1 cellular context compared by ENCODE assay signal in genomic region chr20:49905415-49906091, GRCh38.
TF ChIP-seq lines count a peak whose summit lies in the region.

No MANE protein-coding gene starts in this region.

TF ChIP-seq in WTC11, 78 proteins besides CTCF, POLR2A, EP300 and RAD21 (continued from another document):
- TF ChIP-seq, protein P1, sequence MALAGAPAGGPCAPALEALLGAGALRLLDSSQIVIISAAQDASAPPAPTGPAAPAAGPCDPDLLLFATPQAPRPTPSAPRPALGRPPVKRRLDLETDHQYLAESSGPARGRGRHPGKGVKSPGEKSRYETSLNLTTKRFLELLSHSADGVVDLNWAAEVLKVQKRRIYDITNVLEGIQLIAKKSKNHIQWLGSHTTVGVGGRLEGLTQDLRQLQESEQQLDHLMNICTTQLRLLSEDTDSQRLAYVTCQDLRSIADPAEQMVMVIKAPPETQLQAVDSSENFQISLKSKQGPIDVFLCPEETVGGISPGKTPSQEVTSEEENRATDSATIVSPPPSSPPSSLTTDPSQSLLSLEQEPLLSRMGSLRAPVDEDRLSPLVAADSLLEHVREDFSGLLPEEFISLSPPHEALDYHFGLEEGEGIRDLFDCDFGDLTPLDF (CRISPR knock-in tag; IDR thresholded peaks at IDR 0.05): no peak
- no peak for TF ChIP-seq HMGA2 (CRISPR knock-in tag; IDR thresholded peaks at IDR 0.05)
- TF ChIP-seq, protein P2, sequence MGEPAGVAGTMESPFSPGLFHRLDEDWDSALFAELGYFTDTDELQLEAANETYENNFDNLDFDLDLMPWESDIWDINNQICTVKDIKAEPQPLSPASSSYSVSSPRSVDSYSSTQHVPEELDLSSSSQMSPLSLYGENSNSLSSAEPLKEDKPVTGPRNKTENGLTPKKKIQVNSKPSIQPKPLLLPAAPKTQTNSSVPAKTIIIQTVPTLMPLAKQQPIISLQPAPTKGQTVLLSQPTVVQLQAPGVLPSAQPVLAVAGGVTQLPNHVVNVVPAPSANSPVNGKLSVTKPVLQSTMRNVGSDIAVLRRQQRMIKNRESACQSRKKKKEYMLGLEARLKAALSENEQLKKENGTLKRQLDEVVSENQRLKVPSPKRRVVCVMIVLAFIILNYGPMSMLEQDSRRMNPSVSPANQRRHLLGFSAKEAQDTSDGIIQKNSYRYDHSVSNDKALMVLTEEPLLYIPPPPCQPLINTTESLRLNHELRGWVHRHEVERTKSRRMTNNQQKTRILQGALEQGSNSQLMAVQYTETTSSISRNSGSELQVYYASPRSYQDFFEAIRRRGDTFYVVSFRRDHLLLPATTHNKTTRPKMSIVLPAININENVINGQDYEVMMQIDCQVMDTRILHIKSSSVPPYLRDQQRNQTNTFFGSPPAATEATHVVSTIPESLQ (CRISPR knock-in tag; IDR thresholded peaks at IDR 0.05): no peak
- TF ChIP-seq TEAD1 (CRISPR knock-in tag; IDR thresholded peaks at IDR 0.05): no peak
- TF ChIP-seq, protein P3, sequence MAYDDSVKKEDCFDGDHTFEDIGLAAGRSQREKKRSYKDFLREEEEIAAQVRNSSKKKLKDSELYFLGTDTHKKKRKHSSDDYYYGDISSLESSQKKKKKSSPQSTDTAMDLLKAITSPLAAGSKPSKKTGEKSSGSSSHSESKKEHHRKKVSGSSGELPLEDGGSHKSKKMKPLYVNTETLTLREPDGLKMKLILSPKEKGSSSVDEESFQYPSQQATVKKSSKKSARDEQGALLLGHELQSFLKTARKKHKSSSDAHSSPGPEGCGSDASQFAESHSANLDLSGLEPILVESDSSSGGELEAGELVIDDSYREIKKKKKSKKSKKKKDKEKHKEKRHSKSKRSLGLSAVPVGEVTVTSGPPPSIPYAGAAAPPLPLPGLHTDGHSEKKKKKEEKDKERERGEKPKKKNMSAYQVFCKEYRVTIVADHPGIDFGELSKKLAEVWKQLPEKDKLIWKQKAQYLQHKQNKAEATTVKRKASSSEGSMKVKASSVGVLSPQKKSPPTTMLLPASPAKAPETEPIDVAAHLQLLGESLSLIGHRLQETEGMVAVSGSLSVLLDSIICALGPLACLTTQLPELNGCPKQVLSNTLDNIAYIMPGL (CRISPR knock-in tag; IDR thresholded peaks at IDR 0.05): no peak
- TF ChIP-seq ERG (CRISPR knock-in tag; IDR thresholded peaks at IDR 0.05): no peak
- TF ChIP-seq NFYB (CRISPR knock-in tag; conservative IDR thresholded peaks at IDR 0.05; ENCODE audit: low read depth): no peak
- no peak for TF ChIP-seq ZBTB21 (CRISPR knock-in tag; IDR thresholded peaks at IDR 0.05; ENCODE audit: borderline replicate concordance)
- no peak for TF ChIP-seq FOXP1 (CRISPR knock-in tag; IDR thresholded peaks at IDR 0.05; ENCODE audit: borderline replicate concordance)
- no peak for TF ChIP-seq CREM (CRISPR knock-in tag; IDR thresholded peaks at IDR 0.05)
